In the genomic region with DNA sequence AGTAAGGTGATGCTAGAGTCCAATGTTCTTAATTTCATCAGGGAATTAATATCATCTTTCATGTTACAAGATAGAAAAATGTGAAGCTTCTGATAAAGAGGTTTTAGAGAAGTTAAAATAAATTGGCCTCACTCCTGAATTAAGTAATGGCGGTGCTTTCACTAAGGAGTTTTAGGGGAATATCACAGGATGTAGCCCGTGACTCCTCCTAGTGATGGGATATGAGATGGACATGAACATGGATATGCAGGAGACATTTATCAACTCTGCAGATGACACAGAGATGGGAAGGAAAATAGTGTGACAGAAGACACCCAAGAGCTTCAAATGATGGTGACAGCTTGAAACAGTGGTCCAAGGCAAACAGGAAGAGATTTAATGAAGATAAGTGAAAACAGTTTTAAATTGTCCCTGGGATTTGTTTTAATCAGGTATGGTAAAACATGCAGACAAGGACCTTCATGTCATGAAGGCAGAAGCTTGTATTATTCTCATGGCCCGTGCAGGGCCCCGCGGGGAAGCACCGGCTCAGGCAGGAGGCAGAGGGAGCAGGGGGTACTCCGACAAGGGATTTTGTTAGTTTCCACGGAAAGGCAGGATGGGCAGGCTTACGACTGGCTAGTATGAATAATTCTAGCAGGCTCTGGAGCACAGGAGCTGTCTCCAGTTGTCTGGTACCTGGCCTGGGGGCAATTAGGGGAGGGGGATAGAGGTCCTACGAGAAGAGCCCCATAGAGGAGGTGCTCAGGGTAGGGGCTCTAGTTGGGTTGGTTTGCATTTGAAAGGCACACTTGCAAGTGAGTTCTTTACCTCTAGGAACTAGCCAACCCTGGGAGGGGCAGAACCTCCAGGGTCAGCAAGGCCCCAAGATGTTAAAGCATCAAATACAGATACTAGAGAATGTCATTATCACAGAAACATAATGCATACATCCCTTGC, we compare ENCODE assay signal across 13 cellular contexts. TPM values are rescaled to one million over a fixed set of nuclear protein-coding genes. Genes with fewer than 3 reads are reported as not detected.
DNase-seq lines count a peak whose midpoint lies in the region; ATAC-seq and TF ChIP-seq lines count a peak whose summit lies in the region.
"Had no signal": no experiment of that assay in that cellular context is flagged by ENCODE, and none has a peak within 500 bp of the region (broad histone marks: within the 10 kb centered on the region; RNA-seq: fewer than 3 reads in every experiment).

No MANE protein-coding gene starts in this region.

- TF ChIP-seq CTCF in BE2C (IDR thresholded peaks at IDR 0.05; ENCODE audit: low read depth, low read length): peak; percentile 62
- peak; percentile 59 for TF ChIP-seq CTCF in brain microvascular endothelial cell (IDR thresholded peaks at IDR 0.05; ENCODE audit: low read depth, low read length, missing control alignments)
- peak; percentile 18 for TF ChIP-seq CTCF in kidney epithelial cell (IDR thresholded peaks at IDR 0.05; ENCODE audit: insufficient read depth, low read length, poor library complexity, severe bottlenecking)

- H3K27ac ChIP-seq in brain microvascular endothelial cell: no peak overlapping the region
- H3K27ac ChIP-seq: lower lobe of right lung, thyroid gland had no signal

- no peak for DNase-seq in BE2C
- peak; percentile 64 for DNase-seq in NCI-H146 treated with DMSO at 0.1 percent for 48 hours (lab: John Stamatoyannopoulos, UW; ENCODE audit: unreplicated experiment)
- DNase-seq in brain microvascular endothelial cell: no peak
- DNase-seq in kidney epithelial cell (ENCODE audit: low read depth): no peak
- DNase-seq in putamen (ENCODE audit: low spot score): no peak
- DNase-seq in NOMO-1 treated with DMSO at 0.1 percent for 48 hours (lab: John Stamatoyannopoulos, UW; ENCODE audit: unreplicated experiment): no peak
- DNase-seq in DMS79 (lab: John Stamatoyannopoulos, UW): no peak
- DNase-seq: central memory CD4-positive, alpha-beta T cell; lower lobe of right lung; NCI-H1105 treated with DMSO at 0.1 percent for 48 hours; thyroid gland had no signal

- in situ Hi-C loops in brain microvascular endothelial cell (cut with HindIII; ENCODE audit: low pct_ligation_motif_present, low sequenced_read_pairs): no loop called here

- H3K4me3 ChIP-seq in BE2C (ENCODE audit: low read depth, low read length): no peak overlapping the region
- H3K4me3 ChIP-seq in brain microvascular endothelial cell (ENCODE audit: low read depth, low read length): no peak overlapping the region
- H3K4me3 ChIP-seq in kidney epithelial cell (ENCODE audit: low read depth, low read length): no peak overlapping the region
- H3K4me3 ChIP-seq: GM12878, lower lobe of right lung, thyroid gland had no signal

- ATAC-seq in GM21423 (IDR thresholded peaks at IDR 0.05; ENCODE audit: unreplicated experiment): no peak
- ATAC-seq: GM12878, lower lobe of right lung had no signal

- H3K27me3 ChIP-seq in BE2C (no peaks in the 10 kb centered on the region), brain microvascular endothelial cell (replicated peaks) (no peaks in the 10 kb centered on the region), kidney epithelial cell (ENCODE audit: control insufficient read depth, insufficient read depth, low read length) (no peaks in the 10 kb centered on the region)
- H3K27me3 ChIP-seq: thyroid gland had no signal

- H3K4me1 ChIP-seq in BE2C: peaks cover 7% of the 10 kb centered on the region
- H3K4me1 ChIP-seq: lower lobe of right lung had no signal

- no peaks in the 10 kb centered on the region for H3K9me3 ChIP-seq in BE2C
- H3K9me3 ChIP-seq: lower lobe of right lung, thyroid gland had no signal

- H3K36me3 ChIP-seq in BE2C (no peaks in the 10 kb centered on the region), brain microvascular endothelial cell (replicated peaks) (no peaks in the 10 kb centered on the region), kidney epithelial cell (ENCODE audit: control insufficient read depth, insufficient read depth, low read length) (no peaks in the 10 kb centered on the region)
- H3K36me3 ChIP-seq: lower lobe of right lung, thyroid gland had no signal

RNA-seq across cellular contexts. Expression of a gene that starts 38.7 kb away (rescaled TPM):
- 78.2 TPM for polyA plus RNA-seq in BE2C (2012; ENCODE audit: insufficient read depth, insufficient read length, low read depth)
- total RNA-seq in kidney epithelial cell: 135 and 147 TPM in 2 replicates
